Comparison of ENCODE assay signal across 1 cellular context in genomic region chr3:134630506-134630905, GRCh38.
TF ChIP-seq lines count a peak whose summit lies in the region.

No MANE protein-coding gene starts in this region.

TF ChIP-seq in SK-N-SH, 30 proteins besides CTCF, POLR2A, EP300 and RAD21 (continued from another document):
- TF ChIP-seq SIN3A (IDR thresholded peaks at IDR 0.05; ENCODE audit: borderline replicate concordance, low read depth, low read length) (no peak), ELF1 (IDR thresholded peaks at IDR 0.05) (no peak), RFX5 (IDR thresholded peaks at IDR 0.05; ENCODE audit: low read length) (no peak), USF2 (IDR thresholded peaks at IDR 0.05; ENCODE audit: borderline replicate concordance, low read depth, low read length) (no peak), NRF1 (IDR thresholded peaks at IDR 0.05; ENCODE audit: low read depth, low read length) (no peak), JUND (IDR thresholded peaks at IDR 0.05) (no peak), RCOR1 (IDR thresholded peaks at IDR 0.05; ENCODE audit: low read length) (no peak), FOXJ3 (CRISPR knock-in tag; IDR thresholded peaks at IDR 0.05) (no peak), FOSL2 (IDR thresholded peaks at IDR 0.05; ENCODE audit: borderline replicate concordance, low read depth) (no peak), CHD2 (IDR thresholded peaks at IDR 0.05; ENCODE audit: low read length, partially characterized antibody) (no peak), TCF12 (IDR thresholded peaks at IDR 0.05) (no peak)
